In the genomic region with DNA sequence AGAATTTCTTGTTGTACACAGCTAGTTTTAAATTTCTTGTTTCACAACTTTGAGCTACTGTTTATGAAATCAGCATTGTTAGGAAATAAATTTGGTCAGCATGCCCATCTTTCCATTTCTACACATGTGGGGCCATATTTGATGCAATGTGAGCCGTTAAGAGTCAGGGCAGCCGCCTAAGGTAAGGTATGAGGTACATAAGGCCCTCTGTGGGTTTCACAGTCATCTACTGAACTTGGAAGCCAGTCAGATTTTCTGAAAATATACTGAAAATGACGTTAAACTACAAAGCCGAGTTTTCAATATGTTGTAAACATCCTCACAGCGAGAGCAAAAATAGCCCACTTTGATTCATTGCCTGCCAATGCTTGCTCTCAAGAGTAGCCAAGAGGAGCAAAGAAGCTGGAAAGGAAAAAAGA, we compare ENCODE assay signal across 18 cellular contexts.
A peak's percentile ranks its signal among the peaks of the same experiment; 100 is the strongest.
DNase-seq lines count a peak whose midpoint lies in the region; ATAC-seq and TF ChIP-seq lines count a peak whose summit lies in the region.
"Had no signal": no experiment of that assay in that cellular context is flagged by ENCODE, and none has a peak within 500 bp of the region (broad histone marks: within the 10 kb centered on the region; RNA-seq: fewer than 3 reads in every experiment).

No MANE protein-coding gene starts in this region.

- ATAC-seq in gastroesophageal sphincter (peak; percentile 72), HG03342 (IDR thresholded peaks at IDR 0.05; ENCODE audit: unreplicated experiment) (no peak)
- ATAC-seq: A549, left lobe of liver had no signal

- CTCF ChIA-PET in AG04450 (lab: Charles Lee): interaction anchor here (0.6 to 1.6 kb wide), 4 partner anchors 17 to 211 kb away, joined by 3 to 6 read pairs (median 4); no protein-coding TSS in a partner anchor

- H3K27me3 Mint-ChIP-seq in endothelial cell (ENCODE audit: unreplicated experiment): no peaks in the 10 kb centered on the region
- H3K27me3 Mint-ChIP-seq: activated CD4-positive, alpha-beta memory T cell treated with anti-CD3 and anti-CD28 coated beads, Interleukin-2, amount 10 ng/mL, durations not matched to agents 7 days and 5 days; progenitor cell of endocrine pancreas had no signal

- H3K27ac ChIP-seq in AG04450 (ENCODE audit: low read depth, low read length) (peak overlapping the region; percentile 74), adrenal gland (peak overlapping the region in 4 of 5 donors; percentile 39 to 77 (median 65)), gastroesophageal sphincter (peak overlapping the region; percentile 38 to 89 (median 75))
- H3K27ac ChIP-seq: A549, testis had no signal

- POLR2A ChIA-PET in AG04450 (lab: Yijun Ruan, JAX): interaction anchor here (0.7 to 0.9 kb wide), 2 partner anchors 20 to 172 kb away, joined by 3 to 4 read pairs; no protein-coding TSS in a partner anchor

- no peak overlapping the region for H3K27ac Mint-ChIP-seq in endothelial cell (ENCODE audit: unreplicated experiment)
- H3K27ac Mint-ChIP-seq: activated CD4-positive, alpha-beta memory T cell treated with anti-CD3 and anti-CD28 coated beads, Interleukin-2, amount 10 ng/mL, durations not matched to agents 7 days and 5 days; H9; progenitor cell of endocrine pancreas had no signal

- H3K9me3 ChIP-seq in AG04450 (ENCODE audit: control insufficient read depth, insufficient read depth, low read length) (no peaks in the 10 kb centered on the region), adrenal gland (replicated peaks in 1 of 3) (no peaks in the 10 kb centered on the region), gastroesophageal sphincter (no peaks in the 10 kb centered on the region)
- H3K9me3 ChIP-seq: A549, testis had no signal

- no peaks in the 10 kb centered on the region for H3K9me3 Mint-ChIP-seq in endothelial cell (ENCODE audit: unreplicated experiment)
- H3K9me3 Mint-ChIP-seq: activated CD4-positive, alpha-beta memory T cell treated with anti-CD3 and anti-CD28 coated beads, Interleukin-2, amount 10 ng/mL, durations not matched to agents 7 days and 5 days; H9 had no signal

- H3K4me1 ChIP-seq in adrenal gland (replicated peaks in 1 of 2): peaks cover 13 to 16% of the 10 kb centered on the region in 2 donors
- peaks cover 3 to 24% (median 6%) of the 10 kb centered on the region in 3 donors for H3K4me1 ChIP-seq in gastroesophageal sphincter
- H3K4me1 ChIP-seq: A549, testis had no signal

- peak overlapping the region; percentile 34 for H3K4me3 ChIP-seq in AG04450 (ENCODE audit: low read depth, low read length)
- H3K4me3 ChIP-seq in adrenal gland: peak overlapping the region in 1 of 4 donors; percentile 37
- H3K4me3 ChIP-seq in gastroesophageal sphincter: peak overlapping the region; percentile 32 to 34
- H3K4me3 ChIP-seq: A549, testis had no signal

- no peaks in the 10 kb centered on the region for H3K4me1 Mint-ChIP-seq in endothelial cell (ENCODE audit: unreplicated experiment)
- H3K4me1 Mint-ChIP-seq: activated CD4-positive, alpha-beta memory T cell treated with anti-CD3 and anti-CD28 coated beads, Interleukin-2, amount 10 ng/mL, durations not matched to agents 7 days and 5 days had no signal

- intact Hi-C loops in adrenal gland (cut with DNase I): no loop called here

- no peaks in the 10 kb centered on the region for H3K36me3 ChIP-seq in adrenal gland (replicated peaks in 1 of 2)
- no peaks in the 10 kb centered on the region for H3K36me3 ChIP-seq in gastroesophageal sphincter

- H3K27me3 ChIP-seq in AG04450 (ENCODE audit: control insufficient read depth, insufficient read depth, low read length) (no peaks in the 10 kb centered on the region), adrenal gland (no peaks in the 10 kb centered on the region), gastroesophageal sphincter (no peaks in the 10 kb centered on the region)
- H3K27me3 ChIP-seq: testis had no signal

- H3K4me3 Mint-ChIP-seq in endothelial cell (ENCODE audit: unreplicated experiment): no peak overlapping the region
- H3K4me3 Mint-ChIP-seq: activated CD4-positive, alpha-beta memory T cell treated with anti-CD3 and anti-CD28 coated beads, Interleukin-2, amount 10 ng/mL, durations not matched to agents 7 days and 5 days; H9 had no signal

- no peak for TF ChIP-seq CTCF in AG04450 (IDR thresholded peaks at IDR 0.05; ENCODE audit: low read depth, low read length)
- TF ChIP-seq CTCF in adrenal gland (IDR thresholded peaks at IDR 0.05): no peak
- no peak for TF ChIP-seq CTCF in gastroesophageal sphincter (IDR thresholded peaks at IDR 0.05)
- no peak for TF ChIP-seq CTCF in endothelial cell (IDR thresholded peaks at IDR 0.05; ENCODE audit: unreplicated experiment)

- no peaks in the 10 kb centered on the region for H3K36me3 Mint-ChIP-seq in endothelial cell (ENCODE audit: low read depth, unreplicated experiment)

- DNase-seq in AG04450 (ENCODE audit: low read depth, low spot score) (peak; percentile 47), adrenal gland (peak in 5 of 7 donors; percentile 6 to 27 (median 24)), putamen (ENCODE audit: low spot score) (peak; percentile 13), NCI-H146 (lab: John Stamatoyannopoulos, UW) (no peak), activated gamma-delta T cell (lab: John Stamatoyannopoulos, UW) (no peak), endothelial cell (ENCODE audit: low spot score) (no peak)
- DNase-seq: activated CD4-positive, alpha-beta memory T cell treated with anti-CD3 and anti-CD28 coated beads, Interleukin-2, amount 10 ng/mL, durations not matched to agents 7 days and 5 days; activated gamma-delta T cell treated with Interleukin-2 at 50 U/mL for 16 hours; cortex of kidney; DMS 273 treated with DMSO at 0.1 percent for 48 hours; H9; NCI-H748 treated with DMSO at 0.1 percent for 48 hours; testis had no signal

- WGBS in adrenal gland, 4 donors: 34 to 40% (median 37%) methylated on average over 5 of the region's 5 CpGs
- WGBS in gastroesophageal sphincter (ENCODE audit: low coverage in 1 of 2), 2 donors: 15 to 18% methylated on average over 4 to 5 of the region's 5 CpGs

- no peak for TF ChIP-seq POLR2A in adrenal gland (IDR thresholded peaks at IDR 0.05)
- TF ChIP-seq POLR2A in gastroesophageal sphincter (IDR thresholded peaks at IDR 0.05): no peak

- no peak for TF ChIP-seq EP300 in gastroesophageal sphincter (IDR thresholded peaks at IDR 0.05)

Comparison
In these comparisons a context has a peak if more than half of its experiments do, and no peak if none do; other contexts are left out.
1. DNase-seq: peak in AG04450 (single experiment), adrenal gland (5 of 7) and putamen (single experiment); none in NCI-H146 (single experiment), activated gamma-delta T cell (single experiment) and endothelial cell (single experiment).
2. Peak in every context shown above with its lines, with median percentiles within 50 percentile points of each other: H3K27ac ChIP-seq.